In genomic region chr4:40316333-40316781, GRCh38 we compare ENCODE assay signal across 9 cellular contexts. TPM values are rescaled to one million over a fixed set of nuclear protein-coding genes. Genes with fewer than 3 reads are reported as not detected.
DNase-seq lines count a peak whose midpoint lies in the region; ATAC-seq, FAIRE-seq and TF ChIP-seq lines count a peak whose summit lies in the region.
"Had no signal": no experiment of that assay in that cellular context is flagged by ENCODE, and none has a peak within 500 bp of the region (broad histone marks: within the 10 kb centered on the region; RNA-seq: fewer than 3 reads in every experiment).

No MANE protein-coding gene starts in this region.

- peak overlapping the region; percentile 49 for H3K27ac Mint-ChIP-seq in Caco-2 (ENCODE audit: unreplicated experiment)
- peak overlapping the region; percentile 90 for H3K27ac Mint-ChIP-seq in activated CD4-positive, alpha-beta T cell treated with anti-CD3 and anti-CD28 coated beads, Interleukin-2, amount 10 ng/mL, durations not matched to agents 7 days and 5 days

- H3K36me3 Mint-ChIP-seq in Caco-2 (ENCODE audit: insufficient read depth, unreplicated experiment): no peaks in the 10 kb centered on the region
- no peaks in the 10 kb centered on the region for H3K36me3 Mint-ChIP-seq in activated CD4-positive, alpha-beta T cell treated with anti-CD3 and anti-CD28 coated beads, Interleukin-2, amount 10 ng/mL, durations not matched to agents 7 days and 5 days (ENCODE audit: low read depth)

- no peaks in the 10 kb centered on the region for H3K36me3 ChIP-seq in Caco-2 (ENCODE audit: control insufficient read depth, insufficient read depth, low read length)
- no peaks in the 10 kb centered on the region for H3K36me3 ChIP-seq in smooth muscle cell (ENCODE audit: low read depth)

- H3F3A ChIP-seq in smooth muscle cell (ENCODE audit: low read depth): peaks cover 3% of the 10 kb centered on the region

- H3K27me3 Mint-ChIP-seq in Caco-2 (ENCODE audit: insufficient read depth, unreplicated experiment): no peaks in the 10 kb centered on the region
- H3K27me3 Mint-ChIP-seq in activated CD4-positive, alpha-beta T cell treated with anti-CD3 and anti-CD28 coated beads, Interleukin-2, amount 10 ng/mL, durations not matched to agents 7 days and 5 days: no peaks in the 10 kb centered on the region

- CTCF ChIA-PET in Caco-2 (lab: Charles Lee): interaction anchor here (0.6 to 1.8 kb wide), 8 partner anchors 9 to 830 kb away, joined by 3 to 15 read pairs (median 3); no protein-coding TSS in a partner anchor
- CTCF ChIA-PET in activated CD4-positive, alpha-beta T cell treated with anti-CD3 and anti-CD28 coated beads, Interleukin-2, amount 10 ng/mL, durations not matched to agents 7 days and 5 days (lab: Charles Lee): interaction anchor here (0.6 to 2.4 kb wide), 41 partner anchors 9 to 581 kb away, joined by 3 to 36 read pairs (median 5); partner anchors contain the start of gene RHOH

- H4K20me1 ChIP-seq in smooth muscle cell (ENCODE audit: low read depth): no peaks in the 10 kb centered on the region

- no peaks in the 10 kb centered on the region for H3K27me3 ChIP-seq in Caco-2 (replicated peaks; ENCODE audit: control insufficient read depth, insufficient read depth, low read length)
- H3K27me3 ChIP-seq in smooth muscle cell (ENCODE audit: low read depth): no peaks in the 10 kb centered on the region

- H3K27ac ChIP-seq in smooth muscle cell (ENCODE audit: low read depth): peak overlapping the region; percentile 98

- no peak overlapping the region for H2AFZ ChIP-seq in smooth muscle cell (ENCODE audit: low read depth)

- POLR2A ChIA-PET in Caco-2 (lab: Charles Lee): no interaction called here
- POLR2A ChIA-PET in activated CD4-positive, alpha-beta T cell treated with anti-CD3 and anti-CD28 coated beads, Interleukin-2, amount 10 ng/mL, durations not matched to agents 7 days and 5 days (lab: Charles Lee): interaction anchor here (0.6 to 1.5 kb wide), 4 partner anchors 94 to 352 kb away, joined by 3 to 12 read pairs (median 4); no protein-coding TSS in a partner anchor

- H3K9ac ChIP-seq in smooth muscle cell (ENCODE audit: low read depth): peak overlapping the region; percentile 93

- TF ChIP-seq CTCF in Caco-2 (IDR thresholded peaks at IDR 0.05; ENCODE audit: insufficient read depth in 1 of 2, low read depth in 1 of 2, low read length in 1 of 2, severe bottlenecking in 1 of 2, unreplicated experiment in 1 of 2) (no peak), smooth muscle cell (IDR thresholded peaks at IDR 0.05; ENCODE audit: borderline replicate concordance, insufficient read depth, poor library complexity, severe bottlenecking) (no peak)

- peaks cover 5% of the 10 kb centered on the region; the same call in 1 of the 2 replicates for H3K4me1 ChIP-seq in Caco-2
- H3K4me1 ChIP-seq in smooth muscle cell (ENCODE audit: low read depth): no peaks in the 10 kb centered on the region

- BruUV-seq in Caco-2 (replicated peaks; lab: Mats Ljungman, UMichigan): no TSS peak

- in situ Hi-C loops in G401 (cut with HindIII; ENCODE audit: low sequenced_read_pairs): no loop called here

- H3K4me3 ChIP-seq in Caco-2 (ENCODE audit: low read depth, low read length) (no peak overlapping the region), smooth muscle cell (peak overlapping the region; percentile 39)

- no peaks in the 10 kb centered on the region for H3K79me2 ChIP-seq in smooth muscle cell (ENCODE audit: low read depth)

- H3K9me3 ChIP-seq in Caco-2: no peaks in the 10 kb centered on the region
- no peaks in the 10 kb centered on the region for H3K9me3 ChIP-seq in smooth muscle cell (replicated peaks; ENCODE audit: low read depth)

- intact Hi-C loops in Caco-2 (cut with micrococcal nuclease; ENCODE audit: unreplicated experiment): loop anchor here (2.0 to 5.0 kb wide), 2 partner anchors 166 to 259 kb away; partner anchors contain the start of gene N4BP2

- FAIRE-seq in frontal cortex (lab: Jason Lieb, UNC): no peak

- ATAC-seq in HG02678 (IDR thresholded peaks at IDR 0.05; ENCODE audit: unreplicated experiment): peak; percentile 36

- no peak for DNase-seq in Caco-2
- peak; percentile 65 for DNase-seq in activated CD4-positive, alpha-beta T cell treated with anti-CD3 and anti-CD28 coated beads, Interleukin-2, amount 10 ng/mL, durations not matched to agents 7 days and 5 days
- peak; percentile 91 for DNase-seq in fibroblast of the conjunctiva (ENCODE audit: low read depth)
- no peak for DNase-seq in smooth muscle cell (lab: John Stamatoyannopoulos, UW; ENCODE audit: unreplicated experiment)
- no peak for DNase-seq in NCI-H1417 (lab: John Stamatoyannopoulos, UW)
- no peak for DNase-seq in G401 (ENCODE audit: low spot score)
- no peak for DNase-seq in frontal cortex (ENCODE audit: low spot score in 2 of 2)

- no peaks in the 10 kb centered on the region for H3K9me3 Mint-ChIP-seq in Caco-2 (ENCODE audit: unreplicated experiment)
- H3K9me3 Mint-ChIP-seq in activated CD4-positive, alpha-beta T cell treated with anti-CD3 and anti-CD28 coated beads, Interleukin-2, amount 10 ng/mL, durations not matched to agents 7 days and 5 days: no peaks in the 10 kb centered on the region

- peaks cover 29% of the 10 kb centered on the region for H3K4me1 Mint-ChIP-seq in Caco-2 (ENCODE audit: low read depth, unreplicated experiment)
- peaks cover 56% of the 10 kb centered on the region for H3K4me1 Mint-ChIP-seq in activated CD4-positive, alpha-beta T cell treated with anti-CD3 and anti-CD28 coated beads, Interleukin-2, amount 10 ng/mL, durations not matched to agents 7 days and 5 days

- 26% methylated on average over 3 of the region's 3 CpGs for WGBS in smooth muscle cell (ENCODE audit: low lambda C conversion rate)

- H3K4me2 ChIP-seq in smooth muscle cell: peak overlapping the region; percentile 83

- H3K4me3 Mint-ChIP-seq in Caco-2 (ENCODE audit: unreplicated experiment): no peak overlapping the region
- peak overlapping the region; percentile 48 for H3K4me3 Mint-ChIP-seq in activated CD4-positive, alpha-beta T cell treated with anti-CD3 and anti-CD28 coated beads, Interleukin-2, amount 10 ng/mL, durations not matched to agents 7 days and 5 days

RNA-seq across cellular contexts. Expression of gene CHRNA9, which starts 18.8 kb away (rescaled TPM):
- total RNA-seq in Caco-2 (2022) (not detected in 2 replicates), smooth muscle cell (7.3 and 15.8 TPM in 2 replicates), frontal cortex (not detected)
- total RNA-seq in activated CD4-positive, alpha-beta T cell treated with anti-CD3 and anti-CD28 coated beads, Interleukin-2, amount 10 ng/mL, durations not matched to agents 7 days and 5 days: not detected
- 2.4 and 5.3 TPM in 2 replicates for polyA plus RNA-seq in smooth muscle cell
- 0.61 TPM in 1 of 2 replicates, not detected in the other for total RNA-seq in G401 (2014; rRNA removed; shearing (Covaris generic))
- total RNA-seq: T-helper 1 cell treated with Interleukin-12 subunit alpha and Interleukin-12 subunit beta and Interleukin-4 antibody, amounts not matched to agents 30 ng/mL and 1 ng/mL, for 36 hours had no signal

Comparison
In these comparisons a context has a peak if more than half of its experiments do, and no peak if none do; other contexts are left out.
1. DNase-seq: peak in activated CD4-positive, alpha-beta T cell treated with anti-CD3 and anti-CD28 coated beads, Interleukin-2, amount 10 ng/mL, durations not matched to agents 7 days and 5 days (single experiment) and fibroblast of the conjunctiva (single experiment); none in Caco-2 (0 of 2), smooth muscle cell (single experiment), NCI-H1417 (0 of 3), G401 (single experiment) and frontal cortex (0 of 2).